ENCODE assay signal across 10 cellular contexts in the genomic region with DNA sequence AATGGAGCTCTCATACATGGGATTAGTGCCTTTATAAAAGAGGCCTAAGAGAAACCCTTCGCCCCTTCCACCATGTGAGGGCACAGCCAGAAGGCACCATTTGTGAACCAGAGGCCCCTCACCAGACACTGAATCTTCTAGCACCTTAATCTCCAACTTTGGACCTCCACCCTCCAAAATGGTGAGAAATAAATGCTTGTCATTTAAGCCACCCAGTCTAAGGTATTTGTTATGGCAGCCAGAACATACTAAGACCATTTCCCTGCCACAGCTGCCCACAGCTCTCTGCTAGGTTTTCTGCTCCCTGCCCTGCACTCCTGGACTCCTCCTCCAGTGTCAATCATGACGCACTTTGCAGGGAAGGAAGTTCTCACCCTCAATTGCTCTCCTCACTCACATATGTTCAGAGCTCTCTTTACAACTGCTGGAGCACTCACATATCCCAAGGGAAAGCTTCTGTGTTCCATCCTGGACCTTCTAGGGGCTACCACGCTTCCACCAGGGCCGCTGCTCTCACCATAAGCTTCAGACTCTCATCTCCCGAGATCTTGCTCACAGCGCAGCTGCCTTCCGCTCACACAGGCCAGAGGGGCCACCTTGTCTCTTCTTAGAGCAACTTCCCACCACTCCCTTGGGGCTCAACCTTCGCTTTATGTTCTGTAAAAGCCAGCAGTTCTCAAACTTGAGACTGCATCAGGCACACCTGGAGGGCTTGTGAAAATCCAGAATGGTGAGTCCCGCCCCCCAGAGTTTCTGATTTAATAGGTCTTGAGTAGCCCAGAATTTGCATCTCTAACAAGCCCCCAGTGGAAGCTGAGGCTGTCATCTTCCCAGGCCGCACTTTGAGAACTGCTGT. TPM values are rescaled to one million over a fixed set of nuclear protein-coding genes. Genes with fewer than 3 reads are reported as not detected.
DNase-seq lines count a peak whose midpoint lies in the region; ATAC-seq, FAIRE-seq and TF ChIP-seq lines count a peak whose summit lies in the region.
"Had no signal": no experiment of that assay in that cellular context is flagged by ENCODE, and none has a peak within 500 bp of the region (broad histone marks: within the 10 kb centered on the region; RNA-seq: fewer than 3 reads in every experiment).

No MANE protein-coding gene starts in this region.

- no peaks in the 10 kb centered on the region for H3K9me3 ChIP-seq in small intestine (ENCODE audit: control insufficient read depth, low read depth)
- H3K9me3 ChIP-seq in tibial nerve = no peaks in the 10 kb centered on the region
- H3K9me3 ChIP-seq: tibial artery had no signal

- peaks cover 70% of the 10 kb centered on the region for H3K4me1 Mint-ChIP-seq in activated naive CD8-positive, alpha-beta T cell (ENCODE audit: low read depth)

- TF ChIP-seq POLR2A in tibial nerve (IDR thresholded peaks at IDR 0.05) = no peak

- no peaks in the 10 kb centered on the region for H3K27me3 Mint-ChIP-seq in activated naive CD8-positive, alpha-beta T cell

- H3K27ac ChIP-seq in small intestine (ENCODE audit: low read depth in 1 of 2, low read length in 1 of 2) (no peak overlapping the region), tibial nerve (peak overlapping the region in 1 of 4 donors; percentile 45)
- H3K27ac ChIP-seq: tibial artery had no signal

- FAIRE-seq in small intestine (lab: Jason Lieb, UNC) = no peak

- no peak for TF ChIP-seq CTCF in GM13976 (IDR thresholded peaks at IDR 0.05; ENCODE audit: borderline replicate concordance, control extremely low read depth, extremely low read depth, insufficient read depth, missing control alignments)
- TF ChIP-seq CTCF in tibial nerve (IDR thresholded peaks at IDR 0.05) = no peak

- H3K4me3 ChIP-seq in small intestine (ENCODE audit: low read depth in 1 of 2, low read length in 2 of 2) = no peak overlapping the region
- peak overlapping the region in 1 of 4 donors; percentile 13 for H3K4me3 ChIP-seq in tibial nerve
- H3K4me3 ChIP-seq: tibial artery had no signal

- H3K27me3 ChIP-seq in small intestine (ENCODE audit: control insufficient read depth in 2 of 2, insufficient read depth in 2 of 2, low read length in 2 of 2) = no peaks in the 10 kb centered on the region
- H3K27me3 ChIP-seq in tibial nerve = no peaks in the 10 kb centered on the region
- H3K27me3 ChIP-seq: tibial artery had no signal

- ATAC-seq in GM19455 (IDR thresholded peaks at IDR 0.05; ENCODE audit: unreplicated experiment) = peak; percentile 45
- peak; percentile 42 for ATAC-seq in HG03108 (IDR thresholded peaks at IDR 0.05; ENCODE audit: unreplicated experiment)

- DNase-seq in GM13976 (ENCODE audit: low spot score) (peak; percentile 48), A172 (ENCODE audit: low spot score) (no peak), small intestine (no peak), tibial nerve (ENCODE audit: low spot score in 2 of 2) (no peak)
- DNase-seq in stimulated activated CD4-positive, alpha-beta T cell treated with anti-CD3 and anti-CD28 coated beads, Interleukin-4, amount 100 ng/mL, for 1 hour = no peak
- DNase-seq: NCI-H526 treated with DMSO at 0.1 percent for 48 hours, tibial artery had no signal

- H3K4me1 ChIP-seq in small intestine (ENCODE audit: control insufficient read depth in 2 of 2, insufficient read depth in 1 of 2, low read depth in 1 of 2, low read length in 1 of 2) (no peaks in the 10 kb centered on the region), tibial nerve (peaks cover 0 to 20% (median 5%) of the 10 kb centered on the region in 4 donors)

- H3K27ac Mint-ChIP-seq in activated naive CD8-positive, alpha-beta T cell = peak overlapping the region; percentile 91

- no peaks in the 10 kb centered on the region for H3K9me3 Mint-ChIP-seq in activated naive CD8-positive, alpha-beta T cell (ENCODE audit: low read depth)

- peak overlapping the region; percentile 54 for H3K4me3 Mint-ChIP-seq in activated naive CD8-positive, alpha-beta T cell

- H3K36me3 ChIP-seq in small intestine (ENCODE audit: control insufficient read depth in 2 of 2, insufficient read depth in 2 of 2, low read length in 2 of 2) (no peaks in the 10 kb centered on the region), tibial nerve (no peaks in the 10 kb centered on the region)
- H3K36me3 ChIP-seq: tibial artery had no signal

- WGBS in small intestine, 3 donors = 82 to 84% (median 83%) methylated on average over 10 of the region's 10 CpGs
- WGBS in tibial nerve, 2 donors = 90 to 93% methylated on average over 10 of the region's 10 CpGs

- in situ Hi-C loops in GM13976 (cut with MboI; ENCODE audit: low sequenced_read_pairs, unreplicated experiment) = no loop called here

- TF ChIP-seq EP300 in tibial nerve (IDR thresholded peaks at IDR 0.05) = no peak

- no peaks in the 10 kb centered on the region for H3K36me3 Mint-ChIP-seq in activated naive CD8-positive, alpha-beta T cell

RNA-seq across cellular contexts. Expression of gene LY86, which starts 1.6 kb away (rescaled TPM):
- total RNA-seq in A172 (2014; rRNA removed; shearing (Covaris generic)) = not detected in 2 replicates
- polyA plus RNA-seq in small intestine = 1 to 10 TPM in 2 of 3 donors, not detected in 1; 2.8 to 3.0 TPM
- total RNA-seq in tibial nerve = 1 to 10 TPM in 3 of 4 donors, under 1 TPM in 1; 0.60 to 8.3 (median 4.5) TPM
